Comparison of ENCODE assay signal across 11 cellular contexts in genomic region chr6:28634406-28634757, GRCh38.
A peak's percentile ranks its signal among the peaks of the same experiment; 100 is the strongest.
DNase-seq lines count a peak whose midpoint lies in the region; ATAC-seq, FAIRE-seq and TF ChIP-seq lines count a peak whose summit lies in the region.
"Had no signal": no experiment of that assay in that cellular context is flagged by ENCODE, and none has a peak within 500 bp of the region (broad histone marks: within the 10 kb centered on the region; RNA-seq: fewer than 3 reads in every experiment).

No MANE protein-coding gene starts in this region.

- H3K4me3 Mint-ChIP-seq in astrocyte (ENCODE audit: unreplicated experiment) = peak overlapping the region; percentile 88
- H3K4me3 Mint-ChIP-seq: CD4-positive, alpha-beta T cell had no signal

- H4K20me1 ChIP-seq in astrocyte (ENCODE audit: insufficient read depth, low read length) = no peaks in the 10 kb centered on the region

- H3K36me3 ChIP-seq in heart left ventricle (no peaks in the 10 kb centered on the region), astrocyte (ENCODE audit: insufficient read depth, low read length) (no peaks in the 10 kb centered on the region), thyroid gland (no peaks in the 10 kb centered on the region)

- peaks cover 0 to 9% (median 0%) of the 10 kb centered on the region in 12 donors for H3K4me1 ChIP-seq in heart left ventricle
- peaks cover 3% of the 10 kb centered on the region for H3K4me1 ChIP-seq in astrocyte (ENCODE audit: insufficient read depth, low read length)
- H3K4me1 ChIP-seq in thyroid gland = peaks cover 0 to 10% of the 10 kb centered on the region in 2 donors

- FAIRE-seq in astrocyte (lab: Jason Lieb, UNC) = no peak

- H3K27ac ChIP-seq in heart left ventricle (no peak overlapping the region), astrocyte (ENCODE audit: low read depth, low read length) (no peak overlapping the region), layer of hippocampus (ENCODE audit: low read depth, low read length) (peak overlapping the region; percentile 13), thyroid gland (peak overlapping the region; percentile 18 to 59 (median 59)), RWPE1 (no peak overlapping the region)

- H2AFZ ChIP-seq in astrocyte (ENCODE audit: low read depth, low read length) = peak overlapping the region; percentile 93

- TF ChIP-seq POLR2A in heart left ventricle (IDR thresholded peaks at IDR 0.05) (no peak), thyroid gland (IDR thresholded peaks at IDR 0.05) (no peak)

- ATAC-seq in heart left ventricle (no peak), Right ventricle myocardium inferior (no peak), left lobe of liver (no peak)
- ATAC-seq: HCT116 had no signal

- H3K27me3 ChIP-seq in heart left ventricle = peaks cover 6 to 85% (median 36%) of the 10 kb centered on the region in 9 donors
- peaks cover 19% of the 10 kb centered on the region for H3K27me3 ChIP-seq in astrocyte (ENCODE audit: insufficient read depth, low read length)
- peaks cover 12% of the 10 kb centered on the region for H3K27me3 ChIP-seq in layer of hippocampus (ENCODE audit: control insufficient read depth, insufficient read depth, low read length)
- no peaks in the 10 kb centered on the region for H3K27me3 ChIP-seq in thyroid gland

- no peaks in the 10 kb centered on the region for H3K36me3 Mint-ChIP-seq in astrocyte (ENCODE audit: low read depth, unreplicated experiment)

- peaks cover 25% of the 10 kb centered on the region for H3K27me3 Mint-ChIP-seq in astrocyte (ENCODE audit: low read depth, unreplicated experiment)

- H3K4me2 ChIP-seq in astrocyte (ENCODE audit: low read length) = peak overlapping the region; percentile 97

- peaks cover 2% of the 10 kb centered on the region for H3K4me1 Mint-ChIP-seq in astrocyte (ENCODE audit: low read depth, unreplicated experiment)

- CTCF ChIA-PET in RWPE1 (lab: Yijun Ruan, JAX) = interaction anchor here (0.6 kb wide), 1 partner anchor 116 kb away, joined by 4 read pairs; no protein-coding TSS in a partner anchor

- H3K4me3 ChIP-seq in heart left ventricle = peak overlapping the region in 11 of 12 donors; percentile 14 to 50 (median 41)
- peak overlapping the region; percentile 65 for H3K4me3 ChIP-seq in astrocyte (ENCODE audit: insufficient read depth, low read depth, low read length)
- peak overlapping the region in 1 of 3 donors; percentile 18 for H3K4me3 ChIP-seq in thyroid gland (replicated peaks in 1 of 3)

- DNase-seq in heart left ventricle (no peak), Right ventricle myocardium inferior (ENCODE audit: missing footprints) (no peak), astrocyte (ENCODE audit: low read depth) (no peak), thyroid gland (no peak), RWPE1 (ENCODE audit: low spot score) (no peak), left lobe of liver (ENCODE audit: low spot score) (no peak)
- no peak for DNase-seq in stimulated activated CD8-positive, alpha-beta memory T cell treated with anti-CD3 and anti-CD28 coated beads, Interleukin-4, amount 100 ng/mL, for 48 hours
- DNase-seq: CD4-positive, alpha-beta T cell; NCI-H510A treated with DMSO at 0.1 percent for 48 hours had no signal

- intact Hi-C loops in heart left ventricle (cut with DNase I) = no loop called here
- intact Hi-C loops in Right ventricle myocardium inferior (cut with DNase I) = no loop called here
- intact Hi-C loops in thyroid gland (cut with DNase I) = no loop called here

- no peaks in the 10 kb centered on the region for H3K79me2 ChIP-seq in astrocyte (ENCODE audit: insufficient read depth, low read length)

- TF ChIP-seq CTCF in heart left ventricle (IDR thresholded peaks at IDR 0.05) = no peak
- no peak for TF ChIP-seq CTCF in astrocyte (IDR thresholded peaks at IDR 0.05; ENCODE audit: insufficient read depth, low read depth, low read length)
- no peak for TF ChIP-seq CTCF in thyroid gland (IDR thresholded peaks at IDR 0.05)
- TF ChIP-seq CTCF in RWPE1 (conservative IDR thresholded peaks at IDR 0.05; ENCODE audit: low read depth) = no peak

- 11 to 33% (median 12%) methylated on average over 4 of the region's 4 CpGs for WGBS in heart left ventricle, 4 donors
- WGBS in thyroid gland, 2 donors = 5 to 8% methylated on average over 4 of the region's 4 CpGs

- no peak overlapping the region for H3K9ac ChIP-seq in astrocyte (ENCODE audit: low read length)

- H3K9me3 Mint-ChIP-seq in astrocyte (ENCODE audit: unreplicated experiment) = no peaks in the 10 kb centered on the region

- no peak overlapping the region for H3K27ac Mint-ChIP-seq in astrocyte (ENCODE audit: unreplicated experiment)
- H3K27ac Mint-ChIP-seq: CD4-positive, alpha-beta T cell had no signal

- H3K9me3 ChIP-seq in heart left ventricle = no peaks in the 10 kb centered on the region
- H3K9me3 ChIP-seq in astrocyte (ENCODE audit: insufficient read depth, low read depth, low read length) = no peaks in the 10 kb centered on the region
- H3K9me3 ChIP-seq in thyroid gland = no peaks in the 10 kb centered on the region

- POLR2A ChIA-PET in RWPE1 (lab: Yijun Ruan, JAX; ENCODE audit: low non-redundant PET) = no interaction called here

Comparison
In these comparisons a context has a peak if more than half of its experiments do, and no peak if none do; other contexts are left out.
1. H3K27ac ChIP-seq: peak in layer of hippocampus (single experiment) and thyroid gland (3 of 3); none in heart left ventricle (0 of 12), astrocyte (single experiment) and RWPE1 (single experiment).